11 cellular contexts compared by ENCODE assay signal in the genomic region with DNA sequence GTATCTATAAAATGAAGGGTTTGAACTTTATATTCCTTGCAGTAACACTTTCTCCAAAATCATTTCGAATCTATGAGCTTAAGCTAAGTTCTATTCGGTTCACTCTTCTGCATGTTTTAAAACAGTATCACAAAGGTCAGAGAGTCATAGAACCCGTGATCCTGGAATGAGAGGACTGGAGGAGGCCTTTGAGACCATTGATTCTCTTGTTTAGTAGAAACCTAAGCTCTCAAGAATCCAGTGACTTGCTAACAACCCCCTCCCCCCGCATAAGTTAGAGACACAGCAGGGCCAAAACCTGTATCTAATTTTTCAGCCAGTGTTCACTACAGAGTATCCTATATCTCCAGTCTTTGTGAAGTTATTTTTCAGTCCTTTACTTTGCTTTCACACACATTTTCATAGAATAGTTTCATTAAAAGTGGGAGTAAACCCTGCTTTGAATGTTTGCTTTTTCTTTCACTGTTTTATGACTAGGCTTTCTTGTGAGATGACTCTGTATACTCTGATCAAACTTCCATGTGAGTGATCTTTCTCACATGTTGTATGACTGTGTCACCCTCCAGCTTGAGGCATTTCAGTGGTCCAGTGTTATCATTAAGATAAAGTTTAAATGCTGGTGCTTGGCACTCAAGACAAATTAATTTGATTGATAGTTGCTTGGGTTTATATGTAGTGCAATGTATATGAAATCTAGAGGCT.
DNase-seq lines count a peak whose midpoint lies in the region; ATAC-seq, FAIRE-seq and TF ChIP-seq lines count a peak whose summit lies in the region.
"Had no signal": no experiment of that assay in that cellular context is flagged by ENCODE, and none has a peak within 500 bp of the region (broad histone marks: within the 10 kb centered on the region; RNA-seq: fewer than 3 reads in every experiment).

No MANE protein-coding gene starts in this region.

- H3K9me3 ChIP-seq in pancreas (no peaks in the 10 kb centered on the region), left lung (no peaks in the 10 kb centered on the region), prostate gland (no peaks in the 10 kb centered on the region)

- no peaks in the 10 kb centered on the region for H3K79me2 ChIP-seq in GM23338 (replicated peaks; ENCODE audit: insufficient read depth)

- FAIRE-seq in pancreas (lab: Jason Lieb, UNC) = no peak

- WGBS in pancreas, 2 donors = 67 to 74% methylated on average over 4 of the region's 4 CpGs
- WGBS in prostate gland = 73% methylated on average over 4 of the region's 4 CpGs

- TF ChIP-seq CTCF in GM23338 (conservative IDR thresholded peaks at IDR 0.05; ENCODE audit: low read depth in 2 of 2) (no peak), pancreas (IDR thresholded peaks at IDR 0.05) (no peak), left lung (IDR thresholded peaks at IDR 0.05) (no peak), prostate gland (IDR thresholded peaks at IDR 0.05) (no peak)

- no peaks in the 10 kb centered on the region for H3F3A ChIP-seq in GM23338 (replicated peaks; ENCODE audit: low read depth)

- H3K4me1 ChIP-seq in GM23338 (ENCODE audit: insufficient read depth) (peaks cover 25% of the 10 kb centered on the region), pancreas (no peaks in the 10 kb centered on the region), left lung (peaks cover 0 to 12% of the 10 kb centered on the region in 2 donors), prostate gland (replicated peaks) (no peaks in the 10 kb centered on the region)

- H3K27me3 ChIP-seq in GM23338 (ENCODE audit: insufficient read depth) (no peaks in the 10 kb centered on the region), pancreas (no peaks in the 10 kb centered on the region), left lung (no peaks in the 10 kb centered on the region), prostate gland (replicated peaks; ENCODE audit: insufficient read depth) (no peaks in the 10 kb centered on the region)

- peaks cover 8% of the 10 kb centered on the region for H3K27me3 Mint-ChIP-seq in GM23338 (ENCODE audit: insufficient read depth, low read depth, poor library complexity)

- 0 out of 2 replicates have a peak, but pooled peaks cover 3% of the 10 kb centered on the region for H3K9me2 ChIP-seq in GM23338 (ENCODE audit: insufficient read depth)

- H3K36me3 ChIP-seq in GM23338 (ENCODE audit: insufficient read depth) (no peaks in the 10 kb centered on the region), pancreas (no peaks in the 10 kb centered on the region), left lung (no peaks in the 10 kb centered on the region), prostate gland (no peaks in the 10 kb centered on the region)

- H3K4me3 ChIP-seq in GM23338 (no peak overlapping the region), pancreas (no peak overlapping the region), left lung (no peak overlapping the region), prostate gland (no peak overlapping the region)

- no peaks in the 10 kb centered on the region for H4K20me1 ChIP-seq in GM23338 (replicated peaks; ENCODE audit: insufficient read depth)

- H3K4me3 Mint-ChIP-seq in GM23338 = no peak overlapping the region

- peak; percentile 73 for ATAC-seq in GM18519 (IDR thresholded peaks at IDR 0.05; ENCODE audit: low FRiP score, unreplicated experiment)
- peak; percentile 70 for ATAC-seq in GM23338
- peak; percentile 68 for ATAC-seq in HG03460 (IDR thresholded peaks at IDR 0.05; ENCODE audit: unreplicated experiment)
- no peak for ATAC-seq in pancreas
- ATAC-seq in left lung = no peak

- no peak overlapping the region for H3K27ac Mint-ChIP-seq in GM23338

- H3K4me2 ChIP-seq in GM23338 = no peak overlapping the region

- H3K4me1 Mint-ChIP-seq in GM23338 = peaks cover 24% of the 10 kb centered on the region

- DNase-seq in GM23338 (ENCODE audit: low spot score) (peak; percentile 49), left kidney (ENCODE audit: low read depth, low spot score) (peak; percentile 24), pancreas (no peak), left lung (no peak), prostate gland (ENCODE audit: low spot score) (no peak)
- DNase-seq in NK-92 treated with Interleukin-12 subunit alpha and Interleukin-12 subunit beta, amount 100 ng/mL, for 24 hours (lab: John Stamatoyannopoulos, UW) = no peak
- DNase-seq: Kasumi-1; NCI-H748 treated with DMSO at 0.1 percent for 48 hours; stimulated activated CD4-positive, alpha-beta T cell treated with anti-CD3 and anti-CD28 coated beads, Interleukin-15, amount 100 ng/mL, for 24 hours had no signal

- H3K36me3 Mint-ChIP-seq in GM23338 (ENCODE audit: low read depth) = no peaks in the 10 kb centered on the region

- H3K27ac ChIP-seq in GM23338 (ENCODE audit: low read depth) (no peak overlapping the region), pancreas (no peak overlapping the region), left lung (no peak overlapping the region), prostate gland (no peak overlapping the region)

- intact Hi-C loops in pancreas (cut with DNase I) = loop anchor here in 1 of 3 donors (5.0 kb wide), 1 partner anchor 189 kb away; no protein-coding TSS in a partner anchor
- intact Hi-C loops in left lung (cut with DNase I) = no loop called here
- intact Hi-C loops in prostate gland (cut with DNase I) = no loop called here

- TF ChIP-seq POLR2A in prostate gland (IDR thresholded peaks at IDR 0.05) = no peak

- no peak overlapping the region for H2AFZ ChIP-seq in GM23338

- no peaks in the 10 kb centered on the region for H3K9me3 Mint-ChIP-seq in GM23338

TF ChIP-seq in GM23338, 12 proteins besides CTCF, POLR2A, EP300 and RAD21:
- TF ChIP-seq, protein P1, sequence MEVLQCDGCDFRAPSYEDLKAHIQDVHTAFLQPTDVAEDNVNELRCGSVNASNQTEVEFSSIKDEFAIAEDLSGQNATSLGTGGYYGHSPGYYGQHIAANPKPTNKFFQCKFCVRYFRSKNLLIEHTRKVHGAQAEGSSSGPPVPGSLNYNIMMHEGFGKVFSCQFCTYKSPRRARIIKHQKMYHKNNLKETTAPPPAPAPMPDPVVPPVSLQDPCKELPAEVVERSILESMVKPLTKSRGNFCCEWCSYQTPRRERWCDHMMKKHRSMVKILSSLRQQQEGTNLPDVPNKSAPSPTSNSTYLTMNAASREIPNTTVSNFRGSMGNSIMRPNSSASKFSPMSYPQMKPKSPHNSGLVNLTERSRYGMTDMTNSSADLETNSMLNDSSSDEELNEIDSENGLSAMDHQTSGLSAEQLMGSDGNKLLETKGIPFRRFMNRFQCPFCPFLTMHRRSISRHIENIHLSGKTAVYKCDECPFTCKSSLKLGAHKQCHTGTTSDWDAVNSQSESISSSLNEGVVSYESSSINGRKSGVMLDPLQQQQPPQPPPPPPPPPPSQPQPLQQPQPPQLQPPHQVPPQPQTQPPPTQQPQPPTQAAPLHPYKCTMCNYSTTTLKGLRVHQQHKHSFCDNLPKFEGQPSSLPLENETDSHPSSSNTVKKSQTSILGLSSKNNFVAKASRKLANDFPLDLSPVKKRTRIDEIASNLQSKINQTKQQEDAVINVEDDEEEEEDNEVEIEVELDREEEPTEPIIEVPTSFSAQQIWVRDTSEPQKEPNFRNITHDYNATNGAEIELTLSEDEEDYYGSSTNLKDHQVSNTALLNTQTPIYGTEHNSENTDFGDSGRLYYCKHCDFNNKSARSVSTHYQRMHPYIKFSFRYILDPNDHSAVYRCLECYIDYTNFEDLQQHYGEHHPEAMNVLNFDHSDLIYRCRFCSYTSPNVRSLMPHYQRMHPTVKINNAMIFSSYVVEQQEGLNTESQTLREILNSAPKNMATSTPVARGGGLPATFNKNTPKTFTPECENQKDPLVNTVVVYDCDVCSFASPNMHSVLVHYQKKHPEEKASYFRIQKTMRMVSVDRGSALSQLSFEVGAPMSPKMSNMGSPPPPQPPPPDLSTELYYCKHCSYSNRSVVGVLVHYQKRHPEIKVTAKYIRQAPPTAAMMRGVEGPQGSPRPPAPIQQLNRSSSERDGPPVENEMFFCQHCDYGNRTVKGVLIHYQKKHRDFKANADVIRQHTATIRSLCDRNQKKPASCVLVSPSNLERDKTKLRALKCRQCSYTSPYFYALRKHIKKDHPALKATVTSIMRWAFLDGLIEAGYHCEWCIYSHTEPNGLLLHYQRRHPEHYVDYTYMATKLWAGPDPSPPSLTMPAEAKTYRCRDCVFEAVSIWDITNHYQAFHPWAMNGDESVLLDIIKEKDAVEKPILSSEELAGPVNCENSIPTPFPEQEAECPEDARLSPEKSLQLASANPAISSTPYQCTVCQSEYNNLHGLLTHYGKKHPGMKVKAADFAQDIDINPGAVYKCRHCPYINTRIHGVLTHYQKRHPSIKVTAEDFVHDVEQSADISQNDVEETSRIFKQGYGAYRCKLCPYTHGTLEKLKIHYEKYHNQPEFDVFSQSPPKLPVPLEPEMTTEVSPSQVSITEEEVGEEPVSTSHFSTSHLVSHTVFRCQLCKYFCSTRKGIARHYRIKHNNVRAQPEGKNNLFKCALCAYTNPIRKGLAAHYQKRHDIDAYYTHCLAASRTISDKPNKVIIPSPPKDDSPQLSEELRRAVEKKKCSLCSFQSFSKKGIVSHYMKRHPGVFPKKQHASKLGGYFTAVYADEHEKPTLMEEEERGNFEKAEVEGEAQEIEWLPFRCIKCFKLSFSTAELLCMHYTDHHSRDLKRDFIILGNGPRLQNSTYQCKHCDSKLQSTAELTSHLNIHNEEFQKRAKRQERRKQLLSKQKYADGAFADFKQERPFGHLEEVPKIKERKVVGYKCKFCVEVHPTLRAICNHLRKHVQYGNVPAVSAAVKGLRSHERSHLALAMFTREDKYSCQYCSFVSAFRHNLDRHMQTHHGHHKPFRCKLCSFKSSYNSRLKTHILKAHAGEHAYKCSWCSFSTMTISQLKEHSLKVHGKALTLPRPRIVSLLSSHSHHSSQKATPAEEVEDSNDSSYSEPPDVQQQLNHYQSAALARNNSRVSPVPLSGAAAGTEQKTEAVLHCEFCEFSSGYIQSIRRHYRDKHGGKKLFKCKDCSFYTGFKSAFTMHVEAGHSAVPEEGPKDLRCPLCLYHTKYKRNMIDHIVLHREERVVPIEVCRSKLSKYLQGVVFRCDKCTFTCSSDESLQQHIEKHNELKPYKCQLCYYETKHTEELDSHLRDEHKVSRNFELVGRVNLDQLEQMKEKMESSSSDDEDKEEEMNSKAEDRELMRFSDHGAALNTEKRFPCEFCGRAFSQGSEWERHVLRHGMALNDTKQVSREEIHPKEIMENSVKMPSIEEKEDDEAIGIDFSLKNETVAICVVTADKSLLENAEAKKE (CRISPR knock-in tag; IDR thresholded peaks at IDR 0.05) = 0 out of 2 replicates have a peak, but pooled peaks have one; percentile 14
- TF ChIP-seq JUNB (IDR thresholded peaks at IDR 0.05; ENCODE audit: unreplicated experiment) = no peak

Comparison
In these comparisons a context has a peak if more than half of its experiments do, and no peak if none do; other contexts are left out.
1. ATAC-seq: peak in GM18519 (single experiment), GM23338 (single experiment) and HG03460 (single experiment); none in pancreas (0 of 4) and left lung (single experiment).
2. DNase-seq: peak in GM23338 (single experiment) and left kidney (single experiment); none in NK-92 treated with Interleukin-12 subunit alpha and Interleukin-12 subunit beta, amount 100 ng/mL, for 24 hours (single experiment), pancreas (0 of 6), left lung (0 of 2) and prostate gland (single experiment).